In genomic region chr10:59290448-59290847, GRCh38 we compare ENCODE assay signal across 16 cellular contexts.
A peak's percentile ranks its signal among the peaks of the same experiment; 100 is the strongest.
DNase-seq lines count a peak whose midpoint lies in the region; ATAC-seq and TF ChIP-seq lines count a peak whose summit lies in the region.
"Had no signal": no experiment of that assay in that cellular context is flagged by ENCODE, and none has a peak within 500 bp of the region (broad histone marks: within the 10 kb centered on the region; RNA-seq: fewer than 3 reads in every experiment).

No MANE protein-coding gene starts in this region.

- H3K27me3 Mint-ChIP-seq in activated naive CD8-positive, alpha-beta T cell treated with anti-CD3 and anti-CD28 coated beads, Interleukin-2, amount 50 U/mL, for 24 hours = no peaks in the 10 kb centered on the region
- H3K27me3 Mint-ChIP-seq: activated naive CD8-positive, alpha-beta T cell; stimulated activated naive CD8-positive, alpha-beta T cell treated with anti-CD3 and anti-CD28 coated beads, Interleukin-15, Interleukin-2, amounts not matched to agents 100 ng/mL and 50 ng/mL, for 24 hours had no signal

- no peaks in the 10 kb centered on the region for H3K27me3 ChIP-seq in BJ (ENCODE audit: control insufficient read depth, insufficient read depth, low read length)
- H3K27me3 ChIP-seq: pancreas had no signal

- no peaks in the 10 kb centered on the region for H3K9me3 Mint-ChIP-seq in activated naive CD8-positive, alpha-beta T cell treated with anti-CD3 and anti-CD28 coated beads, Interleukin-2, amount 50 U/mL, for 24 hours
- H3K9me3 Mint-ChIP-seq: stimulated activated naive CD8-positive, alpha-beta T cell treated with anti-CD3 and anti-CD28 coated beads, Interleukin-15, Interleukin-2, amounts not matched to agents 100 ng/mL and 50 ng/mL, for 24 hours had no signal

- in situ Hi-C loops in GM13977 (cut with MboI; ENCODE audit: low pct_unique_long_range_greater_than_20kb, low sequenced_read_pairs, unreplicated experiment) = no loop called here

- POLR2A ChIA-PET in BJ (lab: Charles Lee) = no interaction called here

- no peaks in the 10 kb centered on the region for H3K36me3 ChIP-seq in BJ (ENCODE audit: control insufficient read depth, insufficient read depth, low read length)
- H3K36me3 ChIP-seq: pancreas had no signal

- no peak overlapping the region for H3K4me3 ChIP-seq in BJ (ENCODE audit: low read depth, low read length)
- H3K4me3 ChIP-seq: pancreas had no signal

- CTCF ChIA-PET in BJ (lab: Yijun Ruan, JAX) = no interaction called here

- ATAC-seq in GM21423 (IDR thresholded peaks at IDR 0.05; ENCODE audit: unreplicated experiment) = no peak
- no peak for ATAC-seq in activated naive CD8-positive, alpha-beta T cell treated with anti-CD3 and anti-CD28 coated beads, Interleukin-2, amount 50 U/mL, for 24 hours
- ATAC-seq: pancreas had no signal

- H3K4me1 Mint-ChIP-seq in activated naive CD8-positive, alpha-beta T cell treated with anti-CD3 and anti-CD28 coated beads, Interleukin-2, amount 50 U/mL, for 24 hours = no peaks in the 10 kb centered on the region

- no peak overlapping the region for H3K4me3 Mint-ChIP-seq in activated naive CD8-positive, alpha-beta T cell treated with anti-CD3 and anti-CD28 coated beads, Interleukin-2, amount 50 U/mL, for 24 hours
- H3K4me3 Mint-ChIP-seq: activated naive CD8-positive, alpha-beta T cell; stimulated activated naive CD8-positive, alpha-beta T cell treated with anti-CD3 and anti-CD28 coated beads, Interleukin-15, Interleukin-2, amounts not matched to agents 100 ng/mL and 50 ng/mL, for 24 hours had no signal

- H3K27ac Mint-ChIP-seq in activated naive CD8-positive, alpha-beta T cell treated with anti-CD3 and anti-CD28 coated beads, Interleukin-2, amount 50 U/mL, for 24 hours = no peak overlapping the region
- H3K27ac Mint-ChIP-seq: activated naive CD8-positive, alpha-beta T cell; stimulated activated naive CD8-positive, alpha-beta T cell treated with anti-CD3 and anti-CD28 coated beads, Interleukin-15, Interleukin-2, amounts not matched to agents 100 ng/mL and 50 ng/mL, for 24 hours had no signal

- no peaks in the 10 kb centered on the region for H3K36me3 Mint-ChIP-seq in activated naive CD8-positive, alpha-beta T cell treated with anti-CD3 and anti-CD28 coated beads, Interleukin-2, amount 50 U/mL, for 24 hours (ENCODE audit: low read depth)
- H3K36me3 Mint-ChIP-seq: activated naive CD8-positive, alpha-beta T cell had no signal

- no peak for DNase-seq in BJ (ENCODE audit: low read depth)
- DNase-seq in GM13977 (ENCODE audit: low spot score) = peak; percentile 11
- DNase-seq in RPMI7951 (ENCODE audit: low read depth) = peak; percentile 3
- peak; percentile 61 for DNase-seq in globus pallidus (ENCODE audit: low spot score)
- DNase-seq in dedifferentiated amniotic fluid mesenchymal stem cell (ENCODE audit: extremely low spot score) = no peak
- no peak for DNase-seq in DMS114 treated with DMSO at 0.1 percent for 48 hours (lab: John Stamatoyannopoulos, UW; ENCODE audit: unreplicated experiment)
- DNase-seq in activated naive CD8-positive, alpha-beta T cell treated with anti-CD3 and anti-CD28 coated beads, Interleukin-2, amount 50 U/mL, for 24 hours = no peak
- DNase-seq: activated CD4-positive, alpha-beta T cell treated with anti-CD3 and anti-CD28 coated beads for 48 hours; DMS79 treated with DMSO at 0.1 percent for 48 hours; NCI-H1417 treated with DMSO at 0.1 percent for 48 hours; NCI-H446 treated with DMSO at 0.1 percent for 48 hours; pancreas; T-helper 2 cell had no signal

- TF ChIP-seq CTCF in BJ (IDR thresholded peaks at IDR 0.05; ENCODE audit: insufficient read depth, low read depth, low read length) = peak; percentile 7; the same call in 1 of the 2 replicates
- TF ChIP-seq CTCF in GM13977 (IDR thresholded peaks at IDR 0.05; ENCODE audit: extremely low read depth, insufficient read depth, missing control alignments) = no peak

Comparison
In these comparisons a context has a peak if more than half of its experiments do, and no peak if none do; other contexts are left out.
1. DNase-seq: peak in GM13977 (single experiment), RPMI7951 (single experiment) and globus pallidus (single experiment); none in BJ (single experiment), dedifferentiated amniotic fluid mesenchymal stem cell (single experiment), DMS114 treated with DMSO at 0.1 percent for 48 hours (single experiment) and activated naive CD8-positive, alpha-beta T cell treated with anti-CD3 and anti-CD28 coated beads, Interleukin-2, amount 50 U/mL, for 24 hours (single experiment).